Comparison of ENCODE assay signal across 24 cellular contexts in genomic region chr3:126315916-126316514, GRCh38. TPM values are rescaled to one million over a fixed set of nuclear protein-coding genes. Genes with fewer than 3 reads are reported as not detected.
DNase-seq lines count a peak whose midpoint lies in the region; ATAC-seq and TF ChIP-seq lines count a peak whose summit lies in the region.
"Had no signal": no experiment of that assay in that cellular context is flagged by ENCODE, and none has a peak within 500 bp of the region (broad histone marks: within the 10 kb centered on the region; RNA-seq: fewer than 3 reads in every experiment).

No MANE protein-coding gene starts in this region.

- peak; percentile 20 to 63 for DNase-seq in NCI-H526 (lab: John Stamatoyannopoulos, UW)
- DNase-seq in esophagus muscularis mucosa (ENCODE audit: extremely low spot score) = peak; percentile 75
- DNase-seq in neuronal stem cell (ENCODE audit: low spot score) = no peak
- DNase-seq in upper lobe of right lung = peak; percentile 55
- no peak for DNase-seq in colonic mucosa
- DNase-seq in NCI-H1436 (lab: John Stamatoyannopoulos, UW) = no peak
- DNase-seq in GM23248 = no peak
- DNase-seq: activated CD4-positive, alpha-beta memory T cell treated with anti-CD3 and anti-CD28 coated beads, Interleukin-2, amount 10 ng/mL, durations not matched to agents 7 days and 5 days; anterior cingulate cortex; COR-L47; DMS53; GF-D8; HFFc6; Karpas-422; NCI-H1436 treated with DMSO at 0.1 percent for 48 hours; NCI-H2107; RPMI8226; stimulated activated CD4-positive, alpha-beta T cell treated with anti-CD3 and anti-CD28 coated beads, Interleukin-4, amount 100 ng/mL, for 24 hours; stimulated activated naive B cell treated with anti-CD40 and anti-IgM and Interleukin-4, amounts not matched to agents 10 μg/mL and 1 μg/mL and 100 μg/mL, for 72 hours had no signal

- no peak overlapping the region for H2AK5ac ChIP-seq in neuronal stem cell (ENCODE audit: low read depth, low read length)

- no peaks in the 10 kb centered on the region for H3F3A ChIP-seq in GM23248 (ENCODE audit: insufficient read depth)

- H3K4me2 ChIP-seq in neuronal stem cell (ENCODE audit: insufficient read depth, low read length, poor library complexity, severe bottlenecking) (no peak overlapping the region), GM23248 (ENCODE audit: unreplicated experiment) (no peak overlapping the region)
- H3K4me2 ChIP-seq: BLaER1 treated with 17β-estradiol and CSF1 and Interleukin-3, amounts not matched to agents 10 nM and 100 nM; SK-N-SH had no signal

- in situ Hi-C loops in GM23248 (cut with MboI) = no loop called here

- no peaks in the 10 kb centered on the region for H3K27me3 ChIP-seq in esophagus muscularis mucosa
- peaks cover 0 to 32% (median 0%) of the 10 kb centered on the region in 3 experiments for H3K27me3 ChIP-seq in neuronal stem cell (ENCODE audit: control insufficient read depth in 3 of 3, insufficient read depth in 3 of 3, low read depth in 1 of 3, low read length in 3 of 3)
- H3K27me3 ChIP-seq in upper lobe of right lung = no peaks in the 10 kb centered on the region
- H3K27me3 ChIP-seq in colonic mucosa = no peaks in the 10 kb centered on the region
- peaks cover 5% of the 10 kb centered on the region; the same call in 1 of the 2 replicates for H3K27me3 ChIP-seq in GM23248 (replicated peaks; ENCODE audit: insufficient read depth)
- H3K27me3 ChIP-seq: BLaER1 treated with 17β-estradiol and CSF1 and Interleukin-3, amounts not matched to agents 10 nM and 100 nM had no signal

- no peaks in the 10 kb centered on the region for H3K79me2 ChIP-seq in GM23248 (ENCODE audit: insufficient read depth)

- H3K4me1 ChIP-seq in esophagus muscularis mucosa (no peaks in the 10 kb centered on the region), neuronal stem cell (ENCODE audit: control insufficient read depth in 2 of 2, insufficient read depth in 1 of 2, low read depth in 1 of 2, low read length in 2 of 2) (no peaks in the 10 kb centered on the region), upper lobe of right lung (no peaks in the 10 kb centered on the region), colonic mucosa (no peaks in the 10 kb centered on the region), GM23248 (ENCODE audit: insufficient read depth) (no peaks in the 10 kb centered on the region)
- H3K4me1 ChIP-seq: BLaER1 treated with 17β-estradiol and CSF1 and Interleukin-3, amounts not matched to agents 10 nM and 100 nM had no signal

- intact Hi-C loops in esophagus muscularis mucosa (cut with DNase I) = no loop called here
- intact Hi-C loops in upper lobe of right lung (cut with DNase I) = no loop called here
- intact Hi-C loops in colonic mucosa (cut with DNase I) = no loop called here

- H2BK5ac ChIP-seq in neuronal stem cell (ENCODE audit: low read length) = peak overlapping the region; percentile 35

- H3K4ac ChIP-seq in neuronal stem cell (ENCODE audit: low read length) = no peak overlapping the region

- no peak overlapping the region for H2AFZ ChIP-seq in neuronal stem cell (ENCODE audit: low read length)
- H2AFZ ChIP-seq in GM23248 = no peak overlapping the region

- no peak overlapping the region for H4K8ac ChIP-seq in neuronal stem cell (ENCODE audit: low read depth, low read length)

- H2BK12ac ChIP-seq in neuronal stem cell (ENCODE audit: low read length) = no peak overlapping the region

- H3K18ac ChIP-seq in neuronal stem cell (ENCODE audit: low read length) = peak overlapping the region; percentile 25

- ATAC-seq in upper lobe of right lung = no peak
- ATAC-seq: stimulated activated naive B cell treated with anti-CD40 and anti-IgM and Interleukin-4, amounts not matched to agents 10 μg/mL and 1 μg/mL and 100 μg/mL, for 72 hours had no signal

- no peak for TF ChIP-seq EP300 in esophagus muscularis mucosa (IDR thresholded peaks at IDR 0.05)

- no peak overlapping the region for H3K23ac ChIP-seq in neuronal stem cell (ENCODE audit: low read depth, low read length, poor library complexity)

- H3K27ac ChIP-seq in esophagus muscularis mucosa (replicated peaks in 1 of 4) = no peak overlapping the region
- no peak overlapping the region for H3K27ac ChIP-seq in neuronal stem cell (replicated peaks; ENCODE audit: low read length)
- no peak overlapping the region for H3K27ac ChIP-seq in upper lobe of right lung
- no peak overlapping the region for H3K27ac ChIP-seq in colonic mucosa
- no peak overlapping the region for H3K27ac ChIP-seq in GM23248
- H3K27ac ChIP-seq: BLaER1 treated with 17β-estradiol and CSF1 and Interleukin-3, amounts not matched to agents 10 nM and 100 nM; prostate gland; thoracic aorta had no signal

- H4K20me1 ChIP-seq in GM23248 (ENCODE audit: insufficient read depth) = no peaks in the 10 kb centered on the region
- H4K20me1 ChIP-seq: BLaER1 treated with 17β-estradiol and CSF1 and Interleukin-3, amounts not matched to agents 10 nM and 100 nM had no signal

- no peaks in the 10 kb centered on the region for H3K9me3 ChIP-seq in esophagus muscularis mucosa
- no peaks in the 10 kb centered on the region for H3K9me3 ChIP-seq in neuronal stem cell (replicated peaks in 1 of 2; ENCODE audit: control insufficient read depth in 2 of 2, insufficient read depth in 1 of 2, low read depth in 1 of 2, low read length in 2 of 2)
- no peaks in the 10 kb centered on the region for H3K9me3 ChIP-seq in upper lobe of right lung
- no peaks in the 10 kb centered on the region for H3K9me3 ChIP-seq in colonic mucosa
- H3K9me3 ChIP-seq in GM23248 (ENCODE audit: low read depth) = no peaks in the 10 kb centered on the region
- H3K9me3 ChIP-seq: prostate gland, SK-N-SH, thoracic aorta had no signal

- H3K79me1 ChIP-seq in neuronal stem cell (ENCODE audit: low read depth, low read length) = no peaks in the 10 kb centered on the region

- no peaks in the 10 kb centered on the region for H3K9me2 ChIP-seq in GM23248 (ENCODE audit: insufficient read depth)
- H3K9me2 ChIP-seq: SK-N-SH had no signal

- no peak overlapping the region for H3K14ac ChIP-seq in neuronal stem cell (ENCODE audit: low read length)

- H4K91ac ChIP-seq in neuronal stem cell (ENCODE audit: low read depth, low read length, poor library complexity) = no peak overlapping the region

- H3K36me3 ChIP-seq in esophagus muscularis mucosa (no peaks in the 10 kb centered on the region), neuronal stem cell (replicated peaks in 1 of 2; ENCODE audit: control insufficient read depth in 2 of 2, insufficient read depth in 2 of 2, low read length in 2 of 2) (no peaks in the 10 kb centered on the region), upper lobe of right lung (no peaks in the 10 kb centered on the region), colonic mucosa (no peaks in the 10 kb centered on the region), GM23248 (ENCODE audit: low read depth) (no peaks in the 10 kb centered on the region)
- H3K36me3 ChIP-seq: BLaER1 treated with 17β-estradiol and CSF1 and Interleukin-3, amounts not matched to agents 10 nM and 100 nM; prostate gland; thoracic aorta had no signal

- 75% methylated on average over 16 of the region's 16 CpGs for WGBS in esophagus muscularis mucosa
- no CpG with 5 or more reads among the region's 16 CpGs for WGBS in neuronal stem cell (ENCODE audit: extremely low coverage in 2 of 2, insufficient read length in 2 of 2, insufficient replicate concordance in 1 of 2), 2 donors
- WGBS in GM23248 (ENCODE audit: low coverage in 1 of 2, low lambda C conversion rate in 2 of 2, missing lambda C conversion rate in 2 of 2), 2 experiments = 52 to 59% methylated on average over 10 to 16 of the region's 16 CpGs

- H3K4me3 ChIP-seq in esophagus muscularis mucosa (no peak overlapping the region), neuronal stem cell (ENCODE audit: low read length in 2 of 2) (no peak overlapping the region), upper lobe of right lung (no peak overlapping the region), colonic mucosa (no peak overlapping the region), GM23248 (no peak overlapping the region)
- H3K4me3 ChIP-seq: BLaER1 treated with 17β-estradiol and CSF1 and Interleukin-3, amounts not matched to agents 10 nM and 100 nM; prostate gland; thoracic aorta had no signal

- H2BK15ac ChIP-seq in neuronal stem cell (ENCODE audit: low read length) = no peak overlapping the region

- H3K9ac ChIP-seq in neuronal stem cell (ENCODE audit: low read depth, low read length, poor library complexity) = peak overlapping the region; percentile 21
- no peak overlapping the region for H3K9ac ChIP-seq in colonic mucosa (ENCODE audit: low read depth in 2 of 2, low read length in 2 of 2)
- H3K9ac ChIP-seq in GM23248 = no peak overlapping the region
- H3K9ac ChIP-seq: BLaER1 treated with 17β-estradiol and CSF1 and Interleukin-3, amounts not matched to agents 10 nM and 100 nM; SK-N-SH had no signal

- H2BK120ac ChIP-seq in neuronal stem cell (ENCODE audit: low read depth, low read length) = no peak overlapping the region

- TF ChIP-seq CTCF in esophagus muscularis mucosa (IDR thresholded peaks at IDR 0.05) (no peak), upper lobe of right lung (IDR thresholded peaks at IDR 0.05) (no peak), colonic mucosa (IDR thresholded peaks at IDR 0.05) (no peak)

- no peak for TF ChIP-seq POLR2A in esophagus muscularis mucosa (IDR thresholded peaks at IDR 0.05; ENCODE audit: low read depth)

RNA-seq across cellular contexts. Expression of gene KLF15, which starts 41.2 kb away (rescaled TPM):
- 100 to 1,000 TPM in 2 of 4 donors, 10 to 100 TPM in 2; 84.3 to 208 (median 93.6) TPM for total RNA-seq in esophagus muscularis mucosa
- polyA plus RNA-seq in neuronal stem cell (2013, experiment 1 of 2) = 6.0 TPM
- 5.6 TPM for polyA plus RNA-seq in neuronal stem cell (2013, experiment 2 of 2)
- 44.6 TPM for total RNA-seq in upper lobe of right lung
- 1 to 10 TPM in 1 of 2 donors, under 1 TPM in 1; 0.66 to 1.9 TPM for total RNA-seq in colonic mucosa
- total RNA-seq in GM23248 (2014; rRNA removed; shearing (Covaris generic)) = 0.13 and 0.54 TPM in 2 replicates
- polyA plus RNA-seq in GM23248 (2016; fragmentation: Nextera tagmentation; extraction: Ambion mirVana) = 0.14 TPM in 1 of 2 replicates, not detected in the other
- total RNA-seq: activated CD4-positive, alpha-beta memory T cell treated with anti-CD3 and anti-CD28 coated beads, Interleukin-2, amount 10 ng/mL, durations not matched to agents 7 days and 5 days; mononuclear cell had no signal

Comparison
In these comparisons a context has a peak if more than half of its experiments do, and no peak if none do; other contexts are left out.
1. DNase-seq: peak in NCI-H526 (2 of 2), esophagus muscularis mucosa (single experiment) and upper lobe of right lung (single experiment); none in neuronal stem cell (single experiment), colonic mucosa (single experiment), NCI-H1436 (single experiment) and GM23248 (single experiment).
2. RNA of gene KLF15, which starts 41.2 kb away (total RNA-seq): 84.3 to 208 TPM in esophagus muscularis mucosa and 44.6 TPM in upper lobe of right lung (single experiment); 0.66 to 1.9 TPM in colonic mucosa and 0.13 to 0.54 TPM in GM23248; every median in the first group is over 10 times any median in the second.